16 cellular contexts compared by ENCODE assay signal in genomic region chr10:73837072-73837471, GRCh38. TPM values are rescaled to one million over a fixed set of nuclear protein-coding genes. Genes with fewer than 3 reads are reported as not detected.
DNase-seq lines count a peak whose midpoint lies in the region; ATAC-seq, FAIRE-seq and TF ChIP-seq lines count a peak whose summit lies in the region.
"Had no signal": no experiment of that assay in that cellular context is flagged by ENCODE, and none has a peak within 500 bp of the region (broad histone marks: within the 10 kb centered on the region; RNA-seq: fewer than 3 reads in every experiment).

No MANE protein-coding gene starts in this region.

- peak overlapping the region; percentile 21 for H3K27ac Mint-ChIP-seq in T-helper 17 cell
- peak overlapping the region; percentile 94 for H3K27ac Mint-ChIP-seq in nephron progenitor cell
- H3K27ac Mint-ChIP-seq in activated naive CD8-positive, alpha-beta T cell treated with anti-CD3 and anti-CD28 coated beads, Interleukin-2, amount 50 U/mL, for 24 hours, result no peak overlapping the region
- H3K27ac Mint-ChIP-seq: B cell had no signal

- H3K36me3 Mint-ChIP-seq in T-helper 17 cell (ENCODE audit: low read depth) (peaks cover 4% of the 10 kb centered on the region), nephron progenitor cell (ENCODE audit: low read depth) (peaks cover 14% of the 10 kb centered on the region)
- no peaks in the 10 kb centered on the region for H3K36me3 Mint-ChIP-seq in activated naive CD8-positive, alpha-beta T cell treated with anti-CD3 and anti-CD28 coated beads, Interleukin-2, amount 50 U/mL, for 24 hours (ENCODE audit: low read depth)

- no peaks in the 10 kb centered on the region for H3K27me3 ChIP-seq in endothelial cell of umbilical vein (ENCODE audit: control insufficient read depth in 2 of 2, insufficient read depth in 2 of 2, low read length in 2 of 2)

- H2AFZ ChIP-seq in endothelial cell of umbilical vein (ENCODE audit: low read depth, low read length), result no peak overlapping the region
- H2AFZ ChIP-seq: parathyroid adenoma had no signal

- POLR2A ChIA-PET in endothelial cell of umbilical vein (lab: Charles Lee), result interaction anchor here (0.9 kb wide), 1 partner anchor 16 kb away, joined by 3 read pairs; no protein-coding TSS in a partner anchor

- no peaks in the 10 kb centered on the region for H3K36me3 ChIP-seq in endothelial cell of umbilical vein (ENCODE audit: control insufficient read depth in 2 of 2, extremely low read depth in 1 of 2, insufficient read depth in 2 of 2, low read length in 2 of 2)

- H3K27me3 Mint-ChIP-seq in T-helper 17 cell (no peaks in the 10 kb centered on the region), nephron progenitor cell (ENCODE audit: low read depth, poor library complexity) (no peaks in the 10 kb centered on the region)
- H3K27me3 Mint-ChIP-seq in activated naive CD8-positive, alpha-beta T cell treated with anti-CD3 and anti-CD28 coated beads, Interleukin-2, amount 50 U/mL, for 24 hours, result no peaks in the 10 kb centered on the region
- H3K27me3 Mint-ChIP-seq: B cell had no signal

- no peaks in the 10 kb centered on the region for H3K79me2 ChIP-seq in endothelial cell of umbilical vein (ENCODE audit: control insufficient read depth, insufficient read depth, low read length)
- H3K79me2 ChIP-seq: parathyroid adenoma had no signal

- H3K9me3 Mint-ChIP-seq in nephron progenitor cell, result no peaks in the 10 kb centered on the region
- H3K9me3 Mint-ChIP-seq in activated naive CD8-positive, alpha-beta T cell treated with anti-CD3 and anti-CD28 coated beads, Interleukin-2, amount 50 U/mL, for 24 hours, result no peaks in the 10 kb centered on the region

- H3K4me1 Mint-ChIP-seq in T-helper 17 cell, result no peaks in the 10 kb centered on the region
- peaks cover 33% of the 10 kb centered on the region for H3K4me1 Mint-ChIP-seq in nephron progenitor cell
- no peaks in the 10 kb centered on the region for H3K4me1 Mint-ChIP-seq in activated naive CD8-positive, alpha-beta T cell treated with anti-CD3 and anti-CD28 coated beads, Interleukin-2, amount 50 U/mL, for 24 hours
- H3K4me1 Mint-ChIP-seq: B cell had no signal

- H3K27ac ChIP-seq in endothelial cell of umbilical vein (ENCODE audit: insufficient read depth, low read depth, low read length), result peak overlapping the region; percentile 34
- H3K27ac ChIP-seq: parathyroid adenoma had no signal

- dilution Hi-C loops in endothelial cell of umbilical vein (cut with MboI; ENCODE audit: extremely low pct_ligation_motif_present, low sequenced_read_pairs), result no loop called here

- H3K9ac ChIP-seq in endothelial cell of umbilical vein (replicated peaks; ENCODE audit: extremely low read depth, insufficient read depth, low read length), result no peak overlapping the region
- H3K9ac ChIP-seq: parathyroid adenoma, SK-N-SH had no signal

- TF ChIP-seq POLR2A in endothelial cell of umbilical vein (IDR thresholded peaks at IDR 0.05; ENCODE audit: low read depth, low read length), result no peak

- no peaks in the 10 kb centered on the region for H3K9me3 ChIP-seq in T-helper 17 cell (ENCODE audit: control insufficient read depth, low read length, poor library complexity, severe bottlenecking)
- H3K9me3 ChIP-seq in endothelial cell of umbilical vein (replicated peaks; ENCODE audit: control insufficient read depth, insufficient read depth, low read length), result no peaks in the 10 kb centered on the region
- H3K9me3 ChIP-seq: SK-N-SH had no signal

- H3K4me2 ChIP-seq in endothelial cell of umbilical vein (ENCODE audit: insufficient read depth, low read length), result peak overlapping the region; percentile 26
- H3K4me2 ChIP-seq: SK-N-SH had no signal

- H3K4me1 ChIP-seq in endothelial cell of umbilical vein (ENCODE audit: control insufficient read depth, extremely low read depth, insufficient read depth, low read length), result peaks cover 30% of the 10 kb centered on the region
- H3K4me1 ChIP-seq: parathyroid adenoma had no signal

- ATAC-seq in T-helper 17 cell (no peak), left lobe of liver (no peak)
- ATAC-seq in activated naive CD8-positive, alpha-beta T cell treated with anti-CD3 and anti-CD28 coated beads, Interleukin-2, amount 50 U/mL, for 24 hours, result no peak

- H3K4me3 ChIP-seq in AG10803 (ENCODE audit: low read length), result no peak overlapping the region
- H3K4me3 ChIP-seq in endothelial cell of umbilical vein (replicated peaks in 1 of 3; ENCODE audit: insufficient read depth in 1 of 3, low read depth in 1 of 3, low read length in 3 of 3), result no peak overlapping the region

- no TSS peak for BruUV-seq in endothelial cell of umbilical vein (replicated peaks; lab: Mats Ljungman, UMichigan)

- no peaks in the 10 kb centered on the region for H4K20me1 ChIP-seq in endothelial cell of umbilical vein (replicated peaks; ENCODE audit: control insufficient read depth, extremely low read depth, insufficient read depth, low read length)

- no peaks in the 10 kb centered on the region for H3K9me1 ChIP-seq in endothelial cell of umbilical vein (replicated peaks; ENCODE audit: control insufficient read depth, extremely low read depth, insufficient read depth, low read length)

- FAIRE-seq in endothelial cell of umbilical vein (lab: Jason Lieb, UNC), result peak; percentile 97
- FAIRE-seq: endometrium, GM12892 had no signal

- H3K4me3 Mint-ChIP-seq in T-helper 17 cell, result no peak overlapping the region
- H3K4me3 Mint-ChIP-seq in nephron progenitor cell, result no peak overlapping the region
- no peak overlapping the region for H3K4me3 Mint-ChIP-seq in activated naive CD8-positive, alpha-beta T cell treated with anti-CD3 and anti-CD28 coated beads, Interleukin-2, amount 50 U/mL, for 24 hours
- H3K4me3 Mint-ChIP-seq: B cell had no signal

- CTCF ChIA-PET in endothelial cell of umbilical vein (lab: Charles Lee), result interaction anchor here (0.8 to 6.0 kb wide), 9 partner anchors 8 to 63 kb away, joined by 3 to 54 read pairs (median 4); no protein-coding TSS in a partner anchor

- no peak for TF ChIP-seq CTCF in AG10803 (conservative IDR thresholded peaks at IDR 0.05; ENCODE audit: low read length)
- TF ChIP-seq CTCF in endothelial cell of umbilical vein (IDR thresholded peaks at IDR 0.05; ENCODE audit: extremely low read depth in 1 of 2, insufficient read depth in 1 of 2, low read depth in 1 of 2, low read length in 2 of 2), result no peak
- no peak for TF ChIP-seq CTCF in nephron progenitor cell (IDR thresholded peaks at IDR 0.05)

- intact Hi-C loops in endothelial cell of umbilical vein (cut with micrococcal nuclease), result loop anchor here (1.0 kb wide), 1 partner anchor 18 kb away; no protein-coding TSS in a partner anchor

- DNase-seq in AG10803 (ENCODE audit: low read depth), result peak; percentile 50
- no peak for DNase-seq in T-helper 17 cell
- peak; percentile 83 for DNase-seq in endothelial cell of umbilical vein (ENCODE audit: low read depth, low spot score)
- no peak for DNase-seq in nephron progenitor cell
- no peak for DNase-seq in activated naive CD8-positive, alpha-beta T cell treated with anti-CD3 and anti-CD28 coated beads, Interleukin-2, amount 50 U/mL, for 24 hours
- DNase-seq in DMS53 treated with DMSO at 0.1 percent for 48 hours (lab: John Stamatoyannopoulos, UW; ENCODE audit: unreplicated experiment), result no peak
- no peak for DNase-seq in germinal center (ENCODE audit: low spot score)
- DNase-seq in left lobe of liver (ENCODE audit: low spot score), result no peak
- DNase-seq: activated CD4-positive, CD25-positive, alpha-beta regulatory T cell treated with anti-CD3 and anti-CD28 coated beads, Interleukin-2, amount 50 U/mL, for 72 hours; DMS79 treated with DMSO at 0.1 percent for 48 hours; SK-N-SH; stimulated activated CD8-positive, alpha-beta memory T cell treated with anti-CD3 and anti-CD28 coated beads, Interleukin-4, amount 100 ng/mL, for 48 hours had no signal

RNA-seq across cellular contexts. Expression of gene NDST2, which starts 25.7 kb away (rescaled TPM):
- total RNA-seq in T-helper 17 cell (10 to 100 TPM; 80.6 to 80.9 TPM), endothelial cell of umbilical vein (26.3 and 30.2 TPM in 2 replicates), left lobe of liver (11.5 TPM)
- 25.0 and 30.1 TPM in 2 replicates for polyA plus RNA-seq in endothelial cell of umbilical vein
- polyA plus RNA-seq in endothelial cell of umbilical vein (2011; cell fraction: cytosol; rRNA removed), result 15.3 and 16.0 TPM in 2 replicates
- 56.8 and 73.6 TPM in 2 replicates for polyA plus RNA-seq in endothelial cell of umbilical vein (2011; cell fraction: nucleus; rRNA removed)
- polyA plus RNA-seq in endothelial cell of umbilical vein (2012), result 23.2 and 25.0 TPM in 2 replicates
- polyA minus RNA-seq in endothelial cell of umbilical vein, result 43.4 and 44.0 TPM in 2 replicates
- polyA minus RNA-seq in endothelial cell of umbilical vein (2011; cell fraction: cytosol; rRNA and poly(A)+ RNA removed), result 2.8 TPM
- polyA minus RNA-seq in endothelial cell of umbilical vein (2011; cell fraction: nucleus; rRNA and poly(A)+ RNA removed), result 30.6 and 41.0 TPM in 2 replicates

RNA-seq across cellular contexts. Expression of gene CAMK2G, which starts 37.3 kb away (rescaled TPM):
- total RNA-seq in T-helper 17 cell (10 to 100 TPM; 52.6 to 59.6 TPM), endothelial cell of umbilical vein (28.1 and 33.6 TPM in 2 replicates), left lobe of liver (11.1 TPM)
- 26.8 and 27.2 TPM in 2 replicates for polyA plus RNA-seq in endothelial cell of umbilical vein
- 27.3 and 29.6 TPM in 2 replicates for polyA plus RNA-seq in endothelial cell of umbilical vein (2011; cell fraction: cytosol; rRNA removed)
- polyA plus RNA-seq in endothelial cell of umbilical vein (2011; cell fraction: nucleus; rRNA removed), result 71.3 and 74.1 TPM in 2 replicates
- polyA plus RNA-seq in endothelial cell of umbilical vein (2012), result 23.6 and 26.7 TPM in 2 replicates
- 35.0 and 38.8 TPM in 2 replicates for polyA minus RNA-seq in endothelial cell of umbilical vein
- polyA minus RNA-seq in endothelial cell of umbilical vein (2011; cell fraction: cytosol; rRNA and poly(A)+ RNA removed), result 12.7 TPM
- polyA minus RNA-seq in endothelial cell of umbilical vein (2011; cell fraction: nucleus; rRNA and poly(A)+ RNA removed), result 22.1 and 30.7 TPM in 2 replicates

RNA-seq across cellular contexts. Expression of gene ZSWIM8, which starts 51.7 kb away (rescaled TPM):
- 10 to 100 TPM; 71.7 to 74.7 TPM for total RNA-seq in T-helper 17 cell
- total RNA-seq in endothelial cell of umbilical vein, result 111 and 112 TPM in 2 replicates
- polyA plus RNA-seq in endothelial cell of umbilical vein, result 230 and 372 TPM in 2 replicates
- 68.1 and 91.4 TPM in 2 replicates for polyA plus RNA-seq in endothelial cell of umbilical vein (2011; cell fraction: cytosol; rRNA removed)
- 408 and 539 TPM in 2 replicates for polyA plus RNA-seq in endothelial cell of umbilical vein (2011; cell fraction: nucleus; rRNA removed)
- polyA plus RNA-seq in endothelial cell of umbilical vein (2012), result 79.2 and 116 TPM in 2 replicates
- polyA minus RNA-seq in endothelial cell of umbilical vein, result 162 and 169 TPM in 2 replicates
- 25.9 TPM for polyA minus RNA-seq in endothelial cell of umbilical vein (2011; cell fraction: cytosol; rRNA and poly(A)+ RNA removed)
- 99.0 and 127 TPM in 2 replicates for polyA minus RNA-seq in endothelial cell of umbilical vein (2011; cell fraction: nucleus; rRNA and poly(A)+ RNA removed)
- total RNA-seq in left lobe of liver, result 101 TPM

RNA-seq across cellular contexts. Expression of gene CHCHD1, which starts 55.2 kb away (rescaled TPM):
- total RNA-seq in T-helper 17 cell, result 1 to 10 TPM; 6.6 to 7.6 TPM
- 31.7 and 34.9 TPM in 2 replicates for total RNA-seq in endothelial cell of umbilical vein
- polyA plus RNA-seq in endothelial cell of umbilical vein, result 32.1 and 39.2 TPM in 2 replicates
- polyA plus RNA-seq in endothelial cell of umbilical vein (2011; cell fraction: cytosol; rRNA removed), result 35.4 and 39.9 TPM in 2 replicates
- polyA plus RNA-seq in endothelial cell of umbilical vein (2011; cell fraction: nucleus; rRNA removed), result 14.3 and 20.2 TPM in 2 replicates
- polyA plus RNA-seq in endothelial cell of umbilical vein (2012), result 69.6 and 78.9 TPM in 2 replicates
- polyA minus RNA-seq in endothelial cell of umbilical vein, result 7.8 and 9.8 TPM in 2 replicates
- polyA minus RNA-seq in endothelial cell of umbilical vein (2011; cell fraction: cytosol; rRNA and poly(A)+ RNA removed), result 17.1 TPM
- 3.6 and 4.7 TPM in 2 replicates for polyA minus RNA-seq in endothelial cell of umbilical vein (2011; cell fraction: nucleus; rRNA and poly(A)+ RNA removed)
- 14.1 TPM for total RNA-seq in left lobe of liver

Comparison
In these comparisons a context has a peak if more than half of its experiments do, and no peak if none do; other contexts are left out.
1. DNase-seq: peak in AG10803 (single experiment) and endothelial cell of umbilical vein (single experiment); none in T-helper 17 cell (0 of 3), nephron progenitor cell (single experiment), activated naive CD8-positive, alpha-beta T cell treated with anti-CD3 and anti-CD28 coated beads, Interleukin-2, amount 50 U/mL, for 24 hours (single experiment), DMS53 treated with DMSO at 0.1 percent for 48 hours (single experiment), germinal center (single experiment) and left lobe of liver (single experiment).